10 cellular contexts compared by ENCODE assay signal in genomic region chr2:240077442-240077841, GRCh38. TPM values are rescaled to one million over a fixed set of nuclear protein-coding genes. Genes with fewer than 3 reads are reported as not detected.
"Had no signal": no experiment of that assay in that cellular context is flagged by ENCODE, and none has a peak within 500 bp of the region (broad histone marks: within the 10 kb centered on the region; RNA-seq: fewer than 3 reads in every experiment).

No MANE protein-coding gene starts in this region.

- DNase-seq: H9, HCEC 1CT, HFFc6, KBM-7 had no signal

- ATAC-seq: GM23338 had no signal

- H2AFZ ChIP-seq: GM23338 had no signal

- FAIRE-seq: H1, H54, HTR-8/SVneo had no signal

- H3K4me2 ChIP-seq: GM23338 had no signal

- H3K4me3 ChIP-seq: GM23338 had no signal

RNA-seq across cellular contexts. Expression of gene OR6B3, which starts 24.1 kb away (rescaled TPM):
- total RNA-seq: GM23338, H1, H9, HFFc6, HT-29 had no signal
- polyA plus RNA-seq: GM23338, H1, IgD-negative memory B cell had no signal

RNA-seq across cellular contexts. Expression of gene OR6B2, which starts 47.2 kb away (rescaled TPM):
- total RNA-seq: GM23338, H1, H9, HFFc6, HT-29 had no signal
- polyA plus RNA-seq: GM23338, H1, IgD-negative memory B cell had no signal
